In the genomic region with DNA sequence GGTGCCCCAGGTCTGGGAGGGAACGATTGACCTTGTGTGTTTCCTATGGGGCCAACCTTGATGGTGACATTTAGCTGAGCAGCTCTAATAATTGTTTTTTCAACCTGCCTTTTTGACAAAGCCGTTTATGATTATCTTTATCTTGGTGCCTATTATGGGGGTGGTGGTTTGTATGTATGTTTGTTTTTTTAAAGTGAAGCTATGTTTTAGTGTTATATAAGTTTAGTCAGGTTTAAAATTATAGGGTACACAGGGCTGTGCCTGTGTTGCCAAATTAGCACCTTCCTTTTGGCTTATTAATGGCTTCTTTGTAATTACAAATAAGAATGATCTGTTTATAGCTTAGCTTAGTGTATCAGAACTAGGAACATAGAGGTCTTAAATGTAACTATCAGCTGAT, we compare ENCODE assay signal across 18 cellular contexts.
"Had no signal": no experiment of that assay in that cellular context is flagged by ENCODE, and none has a peak within 500 bp of the region (broad histone marks: within the 10 kb centered on the region; RNA-seq: fewer than 3 reads in every experiment).

No MANE protein-coding gene starts in this region.

- H3K27me3 ChIP-seq: spleen had no signal

- ATAC-seq: esophagus mucosa; naive thymus-derived CD4-positive, alpha-beta T cell; sciatic nerve; stimulated activated memory B cell treated with anti-CD40 and anti-IgM and Interleukin-4, amounts not matched to agents 10 μg/mL and 1 μg/mL and 100 μg/mL, for 72 hours had no signal

- H3K4me3 ChIP-seq: psoas muscle, spleen had no signal

- H3K4me3 Mint-ChIP-seq: immature natural killer cell; naive thymus-derived CD4-positive, alpha-beta T cell; nephron progenitor cell; stimulated activated memory B cell treated with anti-CD40 and anti-IgM and Interleukin-4, amounts not matched to agents 10 μg/mL and 1 μg/mL and 100 μg/mL, for 72 hours; stimulated activated naive CD8-positive, alpha-beta T cell treated with anti-CD3 and anti-CD28 coated beads, Interleukin-15, Interleukin-2, amounts not matched to agents 100 ng/mL and 50 ng/mL, for 24 hours; type B pancreatic cell had no signal

- H3K36me3 ChIP-seq: spleen had no signal

- H3K27me3 Mint-ChIP-seq: naive thymus-derived CD4-positive, alpha-beta T cell; stimulated activated memory B cell treated with anti-CD40 and anti-IgM and Interleukin-4, amounts not matched to agents 10 μg/mL and 1 μg/mL and 100 μg/mL, for 72 hours; stimulated activated naive CD8-positive, alpha-beta T cell treated with anti-CD3 and anti-CD28 coated beads, Interleukin-15, Interleukin-2, amounts not matched to agents 100 ng/mL and 50 ng/mL, for 24 hours; type B pancreatic cell had no signal

- H3K36me3 Mint-ChIP-seq: immature natural killer cell; stimulated activated memory B cell treated with anti-CD40 and anti-IgM and Interleukin-4, amounts not matched to agents 10 μg/mL and 1 μg/mL and 100 μg/mL, for 72 hours; type B pancreatic cell had no signal

- H3K27ac Mint-ChIP-seq: immature natural killer cell; naive thymus-derived CD4-positive, alpha-beta T cell; nephron progenitor cell; stimulated activated memory B cell treated with anti-CD40 and anti-IgM and Interleukin-4, amounts not matched to agents 10 μg/mL and 1 μg/mL and 100 μg/mL, for 72 hours; stimulated activated naive CD8-positive, alpha-beta T cell treated with anti-CD3 and anti-CD28 coated beads, Interleukin-15, Interleukin-2, amounts not matched to agents 100 ng/mL and 50 ng/mL, for 24 hours; type B pancreatic cell had no signal

- H3K9me3 ChIP-seq: psoas muscle, spleen had no signal

- DNase-seq: cortex of kidney; effector memory CD4-positive, alpha-beta T cell; immature natural killer cell; left cardiac atrium; naive thymus-derived CD4-positive, alpha-beta T cell; nephron progenitor cell; psoas muscle; retina; spleen; stimulated activated CD4-positive, alpha-beta T cell treated with anti-CD3 and anti-CD28 coated beads, Interleukin-15, amount 100 ng/mL, for 24 hours; stimulated activated CD4-positive, alpha-beta T cell treated with anti-CD3 and anti-CD28 coated beads, Interleukin-1b, Interleukin-23, amount 100 ng/mL, for 48 hours; stimulated activated CD4-positive, alpha-beta T cell treated with anti-CD3 and anti-CD28 coated beads, Interleukin-4, amount 100 ng/mL, for 24 hours had no signal

- H3K27ac ChIP-seq: parathyroid adenoma, psoas muscle, spleen had no signal

- H3K9me3 Mint-ChIP-seq: immature natural killer cell; naive thymus-derived CD4-positive, alpha-beta T cell; nephron progenitor cell; stimulated activated memory B cell treated with anti-CD40 and anti-IgM and Interleukin-4, amounts not matched to agents 10 μg/mL and 1 μg/mL and 100 μg/mL, for 72 hours; stimulated activated naive CD8-positive, alpha-beta T cell treated with anti-CD3 and anti-CD28 coated beads, Interleukin-15, Interleukin-2, amounts not matched to agents 100 ng/mL and 50 ng/mL, for 24 hours; type B pancreatic cell had no signal
